14 cellular contexts compared by ENCODE assay signal in the genomic region with DNA sequence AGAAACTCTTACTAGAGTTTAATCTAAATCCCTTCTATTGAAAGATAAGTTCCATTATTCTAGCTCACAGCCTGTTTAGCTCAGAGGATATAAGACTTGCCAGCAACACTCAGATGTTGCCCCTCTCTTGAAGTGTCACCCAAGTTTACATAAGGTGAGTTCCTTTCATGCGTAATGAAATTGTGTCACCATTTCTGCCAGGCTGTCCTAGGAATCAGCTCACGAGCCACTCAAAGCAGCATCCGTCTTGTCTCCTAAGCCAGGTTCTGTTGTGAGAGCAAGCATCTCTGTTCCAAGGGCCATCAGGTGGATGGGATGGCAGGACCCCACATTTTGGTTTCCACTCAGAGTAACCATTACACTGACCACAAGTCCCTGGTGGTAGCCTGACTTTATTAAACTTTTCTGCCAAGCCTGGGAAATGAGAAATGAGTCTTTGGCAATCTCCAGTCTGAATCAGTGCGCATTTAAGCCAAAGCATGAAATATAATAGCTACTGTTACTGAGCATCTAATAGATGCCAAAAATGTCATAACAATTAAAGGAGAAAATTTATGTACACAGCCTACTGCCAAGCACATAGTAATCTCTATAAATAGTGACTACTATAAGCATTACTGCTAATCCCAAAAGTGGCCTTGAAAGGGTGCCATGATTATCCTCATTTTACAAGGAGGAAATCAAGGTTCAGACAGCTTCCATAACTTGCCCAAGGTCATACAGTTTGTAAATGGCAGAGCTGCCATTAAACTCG.
"Had no signal": no experiment of that assay in that cellular context is flagged by ENCODE, and none has a peak within 500 bp of the region (broad histone marks: within the 10 kb centered on the region; RNA-seq: fewer than 3 reads in every experiment).

No MANE protein-coding gene starts in this region.

- H3K36me3 ChIP-seq: lower lobe of right lung, sigmoid colon, spleen, stomach had no signal

- ATAC-seq: activated CD4-positive, alpha-beta T cell treated with anti-CD3 and anti-CD28 coated beads for 36 hours; activated CD8-positive, alpha-beta memory T cell treated with anti-CD3 and anti-CD28 coated beads, Interleukin-2, amount 10 ng/mL, durations not matched to agents 7 days and 5 days; left colon; lower lobe of right lung had no signal

- H3K36me3 Mint-ChIP-seq: activated CD4-positive, alpha-beta memory T cell treated with anti-CD3 and anti-CD28 coated beads for 36 hours; activated CD8-positive, alpha-beta memory T cell treated with anti-CD3 and anti-CD28 coated beads, Interleukin-2, amount 10 ng/mL, durations not matched to agents 7 days and 5 days had no signal

- H3K9me3 ChIP-seq: lower lobe of right lung, sigmoid colon, spleen, stomach had no signal

- H3K9me3 Mint-ChIP-seq: activated CD4-positive, alpha-beta memory T cell treated with anti-CD3 and anti-CD28 coated beads for 36 hours; activated T-cell treated with anti-CD3 and anti-CD28 coated beads, Interleukin-2, amount 50 U/mL, for 24 hours; endodermal cell had no signal

- H3K27ac Mint-ChIP-seq: activated CD4-positive, alpha-beta memory T cell treated with anti-CD3 and anti-CD28 coated beads for 36 hours; activated CD4-positive, alpha-beta T cell treated with anti-CD3 and anti-CD28 coated beads for 36 hours; activated CD8-positive, alpha-beta memory T cell treated with anti-CD3 and anti-CD28 coated beads, Interleukin-2, amount 10 ng/mL, durations not matched to agents 7 days and 5 days; activated T-cell treated with anti-CD3 and anti-CD28 coated beads, Interleukin-2, amount 50 U/mL, for 24 hours; endodermal cell had no signal

- FAIRE-seq: astrocyte, urothelium cell line had no signal

- DNase-seq: activated CD4-positive, alpha-beta memory T cell treated with anti-CD3 and anti-CD28 coated beads for 36 hours; activated CD4-positive, alpha-beta T cell treated with anti-CD3 and anti-CD28 coated beads for 36 hours; activated CD8-positive, alpha-beta memory T cell treated with anti-CD3 and anti-CD28 coated beads, Interleukin-2, amount 10 ng/mL, durations not matched to agents 7 days and 5 days; activated naive CD4-positive, alpha-beta T cell treated with anti-CD3 and anti-CD28 coated beads, Interleukin-2, amount 50 U/mL, for 16 hours; activated T-cell treated with anti-CD3 and anti-CD28 coated beads, Interleukin-2, amount 50 U/mL, for 24 hours; dorsolateral prefrontal cortex; endodermal cell; left colon; lower lobe of right lung; sigmoid colon; spleen; stomach had no signal

- H3K4me1 ChIP-seq: lower lobe of right lung, sigmoid colon, spleen, stomach had no signal

- H3K27ac ChIP-seq: dorsolateral prefrontal cortex, lower lobe of right lung, sigmoid colon, spleen, stomach had no signal

- H3K4me3 Mint-ChIP-seq: activated CD4-positive, alpha-beta memory T cell treated with anti-CD3 and anti-CD28 coated beads for 36 hours; activated CD4-positive, alpha-beta T cell treated with anti-CD3 and anti-CD28 coated beads for 36 hours; activated CD8-positive, alpha-beta memory T cell treated with anti-CD3 and anti-CD28 coated beads, Interleukin-2, amount 10 ng/mL, durations not matched to agents 7 days and 5 days; activated T-cell treated with anti-CD3 and anti-CD28 coated beads, Interleukin-2, amount 50 U/mL, for 24 hours; endodermal cell had no signal

- H3K4me1 Mint-ChIP-seq: activated CD4-positive, alpha-beta T cell treated with anti-CD3 and anti-CD28 coated beads for 36 hours; activated CD8-positive, alpha-beta memory T cell treated with anti-CD3 and anti-CD28 coated beads, Interleukin-2, amount 10 ng/mL, durations not matched to agents 7 days and 5 days had no signal

- H3K4me3 ChIP-seq: dorsolateral prefrontal cortex, lower lobe of right lung, sigmoid colon, spleen, stomach had no signal
